Comparison of ENCODE assay signal across 1 cellular context in genomic region chr2:73779472-73780241, GRCh38.
TF ChIP-seq lines count a peak whose summit lies in the region.

Gene DUSP11, minus strand, starts transcription at chr2:73780103. Its CDS starts 129 bp downstream, at chr2:73779974.

TF ChIP-seq in WTC11, 78 proteins besides CTCF, POLR2A, EP300 and RAD21 (continued from another document and continues in another):
- no peak for TF ChIP-seq PRRX2 (CRISPR knock-in tag; IDR thresholded peaks at IDR 0.05)
- TF ChIP-seq E2F4 (CRISPR knock-in tag; IDR thresholded peaks at IDR 0.05; ENCODE audit: borderline replicate concordance, low read depth) = no peak
- no peak for TF ChIP-seq ZSCAN18 (CRISPR knock-in tag; IDR thresholded peaks at IDR 0.05)
- TF ChIP-seq SMAD3 (CRISPR knock-in tag; IDR thresholded peaks at IDR 0.05; ENCODE audit: borderline replicate concordance) = no peak
- no peak for TF ChIP-seq ESRRA (CRISPR knock-in tag; IDR thresholded peaks at IDR 0.05; ENCODE audit: borderline replicate concordance)
- no peak for TF ChIP-seq NFE2L1 (CRISPR knock-in tag; IDR thresholded peaks at IDR 0.05)
- no peak for TF ChIP-seq OVOL2 (CRISPR knock-in tag; IDR thresholded peaks at IDR 0.05; ENCODE audit: borderline replicate concordance)
- no peak for TF ChIP-seq SOX15 (CRISPR knock-in tag; IDR thresholded peaks at IDR 0.05)
- TF ChIP-seq ZNF396 (CRISPR knock-in tag; IDR thresholded peaks at IDR 0.05; ENCODE audit: borderline replicate concordance) = no peak
- TF ChIP-seq ZMAT4 (CRISPR knock-in tag; IDR thresholded peaks at IDR 0.05) = no peak
- TF ChIP-seq FOXK1 (CRISPR knock-in tag; IDR thresholded peaks at IDR 0.05) = peak; percentile 99
- no peak for TF ChIP-seq EMX1 (CRISPR knock-in tag; IDR thresholded peaks at IDR 0.05)
- no peak for TF ChIP-seq ZNF138 (CRISPR knock-in tag; conservative IDR thresholded peaks at IDR 0.05)
- no peak for TF ChIP-seq TEAD1 (CRISPR knock-in tag; IDR thresholded peaks at IDR 0.05)
- TF ChIP-seq NR3C1 (CRISPR knock-in tag; conservative IDR thresholded peaks at IDR 0.05; ENCODE audit: low read depth) = no peak
- no peak for TF ChIP-seq ZNF219 (CRISPR knock-in tag; IDR thresholded peaks at IDR 0.05; ENCODE audit: borderline replicate concordance)
- TF ChIP-seq AFF4 (CRISPR knock-in tag; IDR thresholded peaks at IDR 0.05; ENCODE audit: borderline replicate concordance) = no peak
- TF ChIP-seq ZNF512 (CRISPR knock-in tag; IDR thresholded peaks at IDR 0.05; ENCODE audit: borderline replicate concordance) = no peak
- TF ChIP-seq USF1 (CRISPR knock-in tag; IDR thresholded peaks at IDR 0.05) = no peak
- TF ChIP-seq GRHL2 (CRISPR knock-in tag; IDR thresholded peaks at IDR 0.05; ENCODE audit: insufficient replicate concordance, severe bottlenecking) = no peak
- TF ChIP-seq ZNF671 (CRISPR knock-in tag; IDR thresholded peaks at IDR 0.05) = no peak
- no peak for TF ChIP-seq JUN (CRISPR knock-in tag; IDR thresholded peaks at IDR 0.05)
- TF ChIP-seq E2F1 (CRISPR knock-in tag; IDR thresholded peaks at IDR 0.05) = no peak
- TF ChIP-seq TCF7 (CRISPR knock-in tag; IDR thresholded peaks at IDR 0.05; ENCODE audit: low read depth) = no peak
- no peak for TF ChIP-seq ATF2 (CRISPR knock-in tag; IDR thresholded peaks at IDR 0.05; ENCODE audit: borderline replicate concordance, low read depth)
- no peak for TF ChIP-seq ATF1 (CRISPR knock-in tag; IDR thresholded peaks at IDR 0.05)
- TF ChIP-seq HMGXB4 (CRISPR knock-in tag; IDR thresholded peaks at IDR 0.05) = 0 out of 2 replicates have a peak, but pooled peaks have one; percentile 30
- no peak for TF ChIP-seq TP53 (CRISPR knock-in tag; IDR thresholded peaks at IDR 0.05)
- no peak for TF ChIP-seq MLX (CRISPR knock-in tag; IDR thresholded peaks at IDR 0.05)
- no peak for TF ChIP-seq ZBTB43 (CRISPR knock-in tag; IDR thresholded peaks at IDR 0.05)
- peak; percentile 79; the same call in 1 of the 2 replicates for TF ChIP-seq FOXP1 (CRISPR knock-in tag; IDR thresholded peaks at IDR 0.05; ENCODE audit: borderline replicate concordance)
- TF ChIP-seq ETV6 (CRISPR knock-in tag; IDR thresholded peaks at IDR 0.05) = 0 out of 2 replicates have a peak, but pooled peaks have one; percentile 55
- TF ChIP-seq RELA (CRISPR knock-in tag; IDR thresholded peaks at IDR 0.05; ENCODE audit: borderline replicate concordance) = no peak
- TF ChIP-seq NR2C2 (CRISPR knock-in tag; IDR thresholded peaks at IDR 0.05) = no peak
- TF ChIP-seq E2F5 (CRISPR knock-in tag; IDR thresholded peaks at IDR 0.05) = no peak
- no peak for TF ChIP-seq FOXJ3 (CRISPR knock-in tag; IDR thresholded peaks at IDR 0.05; ENCODE audit: borderline replicate concordance)
- no peak for TF ChIP-seq ZNF423 (CRISPR knock-in tag; IDR thresholded peaks at IDR 0.05)
- no peak for TF ChIP-seq USF2 (CRISPR knock-in tag; IDR thresholded peaks at IDR 0.05)
- TF ChIP-seq FOXP4 (CRISPR knock-in tag; IDR thresholded peaks at IDR 0.05) = peak; percentile 88
- TF ChIP-seq RORB (CRISPR knock-in tag; IDR thresholded peaks at IDR 0.05) = no peak
